1 cellular context compared by ENCODE assay signal in genomic region chr16:11407047-11407982, GRCh38.
TF ChIP-seq lines count a peak whose summit lies in the region.

No MANE protein-coding gene starts in this region.

TF ChIP-seq in HepG2, 621 proteins besides CTCF, POLR2A, EP300 and RAD21 (continued from another document and continues in another):
- TF ChIP-seq KIAA2018 (CRISPR knock-in tag; IDR thresholded peaks at IDR 0.05; ENCODE audit: borderline replicate concordance) = no peak
- TF ChIP-seq ZSCAN5A (CRISPR knock-in tag; IDR thresholded peaks at IDR 0.05; ENCODE audit: borderline replicate concordance) = no peak
- TF ChIP-seq NFE2L2 (IDR thresholded peaks at IDR 0.05; ENCODE audit: low read length) = no peak
- no peak for TF ChIP-seq CREB3 (CRISPR knock-in tag; IDR thresholded peaks at IDR 0.05)
- no peak for TF ChIP-seq ZNF784 (CRISPR knock-in tag; IDR thresholded peaks at IDR 0.05; ENCODE audit: borderline replicate concordance)
- TF ChIP-seq ZNF891 (CRISPR knock-in tag; IDR thresholded peaks at IDR 0.05) = 0 out of 2 replicates have a peak, but pooled peaks have one; percentile 33
- peak; percentile 97 for TF ChIP-seq STAG1 (CRISPR knock-in tag; IDR thresholded peaks at IDR 0.05)
- no peak for TF ChIP-seq NFIC (IDR thresholded peaks at IDR 0.05; ENCODE audit: low read length)
- TF ChIP-seq ARNT2 (CRISPR knock-in tag; IDR thresholded peaks at IDR 0.05; ENCODE audit: low read depth) = peak; percentile 64
- no peak for TF ChIP-seq SP2 (CRISPR knock-in tag; IDR thresholded peaks at IDR 0.05)
- TF ChIP-seq SIN3B (IDR thresholded peaks at IDR 0.05; ENCODE audit: low read length) = no peak
- no peak for TF ChIP-seq ZNF281 (CRISPR knock-in tag; IDR thresholded peaks at IDR 0.05; ENCODE audit: borderline replicate concordance)
- no peak for TF ChIP-seq ZNF724P (CRISPR knock-in tag; IDR thresholded peaks at IDR 0.05; ENCODE audit: borderline replicate concordance)
- TF ChIP-seq ZNF670 (CRISPR knock-in tag; IDR thresholded peaks at IDR 0.05; ENCODE audit: borderline replicate concordance) = no peak
- no peak for TF ChIP-seq ZNF407 (CRISPR knock-in tag; IDR thresholded peaks at IDR 0.05; ENCODE audit: not compliant biosample characterization)
- TF ChIP-seq GATAD2A (CRISPR knock-in tag; IDR thresholded peaks at IDR 0.05) = peak; percentile 46; the same call in 1 of the 2 replicates
- no peak for TF ChIP-seq ZNF451 (CRISPR knock-in tag; IDR thresholded peaks at IDR 0.05)
- no peak for TF ChIP-seq THAP8 (CRISPR knock-in tag; IDR thresholded peaks at IDR 0.05; ENCODE audit: borderline replicate concordance)
- TF ChIP-seq SMYD3 (CRISPR knock-in tag; IDR thresholded peaks at IDR 0.05) = no peak
- TF ChIP-seq CAMTA2 (CRISPR knock-in tag; IDR thresholded peaks at IDR 0.05; ENCODE audit: borderline replicate concordance) = 0 out of 2 replicates have a peak, but pooled peaks have one; percentile 52
